In the genomic region with DNA sequence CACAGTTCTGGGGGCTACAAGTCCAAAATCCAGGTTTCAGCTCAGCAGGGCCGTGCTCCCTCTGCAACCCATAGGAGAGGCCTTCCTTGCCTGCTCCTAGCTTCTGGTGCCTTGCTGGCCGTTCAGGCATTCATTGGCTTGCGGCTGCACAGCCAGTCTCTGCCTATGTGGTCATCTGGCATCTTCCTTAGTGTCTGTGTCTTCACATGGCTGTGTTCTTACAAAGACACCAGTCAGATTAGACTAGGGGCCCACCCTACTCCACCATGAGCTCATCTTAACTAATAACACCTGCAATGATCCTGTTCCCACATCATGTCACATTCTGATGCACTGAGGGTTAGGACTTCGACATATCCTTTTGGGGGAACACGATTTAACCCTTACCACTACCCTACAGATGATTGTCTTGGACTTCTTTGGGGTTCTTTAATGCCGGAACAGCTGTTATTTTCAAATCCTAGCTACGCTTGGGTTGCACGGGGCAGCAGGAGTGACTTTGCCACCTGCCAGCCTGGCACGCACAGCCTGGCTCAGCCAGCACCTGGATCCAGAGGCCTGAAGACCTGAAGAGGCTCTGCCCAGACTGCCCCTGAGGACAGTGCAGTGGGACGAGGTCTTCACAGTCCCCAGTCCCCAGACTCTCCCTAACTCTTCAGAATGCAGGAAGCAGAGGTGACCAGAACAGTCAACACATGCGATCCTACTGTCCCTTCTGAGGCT, we compare ENCODE assay signal across 10 cellular contexts. TPM values are rescaled to one million over a fixed set of nuclear protein-coding genes. Genes with fewer than 3 reads are reported as not detected.
DNase-seq lines count a peak whose midpoint lies in the region; ATAC-seq, FAIRE-seq and TF ChIP-seq lines count a peak whose summit lies in the region.
"Had no signal": no experiment of that assay in that cellular context is flagged by ENCODE, and none has a peak within 500 bp of the region (broad histone marks: within the 10 kb centered on the region; RNA-seq: fewer than 3 reads in every experiment).

No MANE protein-coding gene starts in this region.

- H3K9ac ChIP-seq in K562 (ENCODE audit: insufficient read depth in 1 of 2, low read depth in 2 of 2, low read length in 2 of 2): peak overlapping the region in 1 of 2 experiments; percentile 88; a peak in 3 of 4 replicates

- H3K4me1 Mint-ChIP-seq in activated naive CD4-positive, alpha-beta T cell treated with anti-CD3 and anti-CD28 coated beads, Interleukin-2, amount 50 U/mL, for 24 hours: peaks cover 33% of the 10 kb centered on the region

- H3K27ac Mint-ChIP-seq in activated naive CD4-positive, alpha-beta T cell treated with anti-CD3 and anti-CD28 coated beads, Interleukin-2, amount 50 U/mL, for 24 hours: peak overlapping the region; percentile 59
- H3K27ac Mint-ChIP-seq: activated CD8-positive, alpha-beta T cell treated with anti-CD3 and anti-CD28 coated beads for 36 hours had no signal

- H3K79me2 ChIP-seq in K562 (ENCODE audit: control insufficient read depth, insufficient read depth, low read length): peaks cover 36% of the 10 kb centered on the region

- no TSS peak for BruUV-seq in K562 (replicated peaks; lab: Mats Ljungman, UMichigan)

- peaks cover 24% of the 10 kb centered on the region; the same call in 1 of the 3 replicates for H3K36me3 ChIP-seq in K562 (ENCODE audit: control insufficient read depth, insufficient read depth, low read length)
- peaks cover 0 to 40% of the 10 kb centered on the region in 2 donors for H3K36me3 ChIP-seq in left lung
- H3K36me3 ChIP-seq in transverse colon: peaks cover 0 to 15% (median under 1%) of the 10 kb centered on the region in 4 donors

- POLR2A ChIA-PET in K562 (lab: Yijun Ruan, JAX): interaction anchor here (0.6 to 17.3 kb wide), 8 partner anchors 10 to 92 kb away, joined by 3 to 1349 read pairs (median 8); a partner anchor contains a TSS

- intact Hi-C loops in K562 (cut with micrococcal nuclease) (no loop called here), left lung (cut with DNase I) (loop anchor here in 1 of 2 donors (5.0 kb wide), 1 partner anchor 92 kb away; no protein-coding TSS in a partner anchor), transverse colon (cut with DNase I; ENCODE audit: low total_unique reads) (no loop called here)

- H3K4me3 ChIP-seq in K562 (no peak overlapping the region), left lung (no peak overlapping the region), transverse colon (no peak overlapping the region)

- no peak for FAIRE-seq in K562 (lab: Jason Lieb, UNC)

- no peaks in the 10 kb centered on the region for H3K27me3 ChIP-seq in K562 (ENCODE audit: control insufficient read depth in 2 of 2, insufficient read depth in 2 of 2, low read length in 2 of 2)
- H3K27me3 ChIP-seq in left lung: no peaks in the 10 kb centered on the region
- H3K27me3 ChIP-seq in transverse colon: no peaks in the 10 kb centered on the region

- TF ChIP-seq EP300 in K562 (IDR thresholded peaks at IDR 0.05; ENCODE audit: low read length) (no peak), transverse colon (IDR thresholded peaks at IDR 0.05; ENCODE audit: low read depth) (no peak)

- TF ChIP-seq POLR2A in K562 (conservative IDR thresholded peaks at IDR 0.05): no peak
- no peak for TF ChIP-seq POLR2A in transverse colon (IDR thresholded peaks at IDR 0.05)

- DNase-seq in activated naive CD4-positive, alpha-beta T cell (lab: John Stamatoyannopoulos, UW): no peak
- DNase-seq in K562 (ENCODE audit: extremely low read depth in 1 of 4, low spot score in 3 of 4): no peak
- DNase-seq in left lung: peak; percentile 28 to 34
- peak; percentile 8 for DNase-seq in transverse colon
- no peak for DNase-seq in NCI-H345 treated with DMSO at 0.1 percent for 48 hours (lab: John Stamatoyannopoulos, UW; ENCODE audit: unreplicated experiment)
- DNase-seq: activated CD8-positive, alpha-beta T cell treated with anti-CD3 and anti-CD28 coated beads for 36 hours; NCI-H1105 had no signal

- H3K9me1 ChIP-seq in K562 (ENCODE audit: control insufficient read depth, insufficient read depth, low read length): no peaks in the 10 kb centered on the region

- H3K36me3 Mint-ChIP-seq in activated naive CD4-positive, alpha-beta T cell treated with anti-CD3 and anti-CD28 coated beads, Interleukin-2, amount 50 U/mL, for 24 hours: no peaks in the 10 kb centered on the region

- TF ChIP-seq RAD21 in K562 (CRISPR knock-in tag; conservative IDR thresholded peaks at IDR 0.05 in 1 of 2, IDR thresholded peaks at IDR 0.05 in 1 of 2): no peak

- no peaks in the 10 kb centered on the region for H3K9me3 ChIP-seq in K562 (replicated peaks; ENCODE audit: control insufficient read depth, insufficient read depth, low read depth, low read length)
- no peaks in the 10 kb centered on the region for H3K9me3 ChIP-seq in left lung
- H3K9me3 ChIP-seq in transverse colon: no peaks in the 10 kb centered on the region

- CTCF ChIA-PET in K562 (lab: Yijun Ruan, JAX; ENCODE audit: low intra/inter-chr PET ratio): no interaction called here

- ATAC-seq in K562: no peak
- ATAC-seq in left lung: no peak
- no peak for ATAC-seq in GM19351 (IDR thresholded peaks at IDR 0.05; ENCODE audit: unreplicated experiment)
- no peak for ATAC-seq in GM18909 (IDR thresholded peaks at IDR 0.05; ENCODE audit: poor library complexity, unreplicated experiment)
- ATAC-seq: activated CD8-positive, alpha-beta T cell treated with anti-CD3 and anti-CD28 coated beads for 36 hours had no signal

- H3K4me3 Mint-ChIP-seq in activated naive CD4-positive, alpha-beta T cell treated with anti-CD3 and anti-CD28 coated beads, Interleukin-2, amount 50 U/mL, for 24 hours: no peak overlapping the region

- no peaks in the 10 kb centered on the region for H3K27me3 Mint-ChIP-seq in activated naive CD4-positive, alpha-beta T cell treated with anti-CD3 and anti-CD28 coated beads, Interleukin-2, amount 50 U/mL, for 24 hours
- H3K27me3 Mint-ChIP-seq: activated CD8-positive, alpha-beta T cell treated with anti-CD3 and anti-CD28 coated beads for 36 hours had no signal

- H3K27ac ChIP-seq in K562 (ENCODE audit: extremely low read depth, low read depth, low read length) (no peak overlapping the region), left lung (no peak overlapping the region), transverse colon (peak overlapping the region in 1 of 4 donors; percentile 100)

- H4K20me1 ChIP-seq in K562 (replicated peaks; ENCODE audit: control insufficient read depth, insufficient read depth, low read length): no peaks in the 10 kb centered on the region

- H3K4me1 ChIP-seq in K562 (replicated peaks in 1 of 2; ENCODE audit: control insufficient read depth in 2 of 2, insufficient read depth in 2 of 2, low read length in 2 of 2) (peaks cover 36 to 57% of the 10 kb centered on the region in 2 experiments), left lung (peaks cover 38 to 46% of the 10 kb centered on the region in 2 donors), transverse colon (peaks cover 33 to 45% (median 42%) of the 10 kb centered on the region in 4 donors)

- in situ Hi-C loops in K562 (cut with MboI): loop anchor here (5.0 kb wide), 1 partner anchor 97 kb away; no protein-coding TSS in a partner anchor
- in situ Hi-C loops in transverse colon (cut with MboI; ENCODE audit: low pct_ligation_motif_present in 1 of 4, low pct_unique_long_range_greater_than_20kb in 1 of 4, low sequenced_read_pairs in 3 of 4): loop anchor here in 2 of 4 donors (5.0 to 10.0 kb wide), 3 partner anchors 50 to 97 kb away; no protein-coding TSS in a partner anchor

- H2AFZ ChIP-seq in K562 (ENCODE audit: low read depth, low read length): no peak overlapping the region

- TF ChIP-seq CTCF in K562 (IDR thresholded peaks at IDR 0.05 in 2 of 3, conservative IDR thresholded peaks at IDR 0.05 in 1 of 3; ENCODE audit: insufficient read depth in 2 of 3, low read depth in 1 of 3, low read length in 3 of 3) (no peak), left lung (IDR thresholded peaks at IDR 0.05) (no peak), transverse colon (IDR thresholded peaks at IDR 0.05) (no peak)

- no peak overlapping the region for H3K4me2 ChIP-seq in K562 (ENCODE audit: insufficient read depth, low read length)

- WGBS in K562 (ENCODE audit: insufficient coverage, low coverage, missing lambda C conversion rate): 78% methylated on average over 11 of the region's 11 CpGs
- WGBS in transverse colon (ENCODE audit: low coverage in 1 of 2), 2 donors: 85% methylated on average over 11 of the region's 11 CpGs; no CpG with 5 or more reads in 1 of the 2 donors

- H3K9me3 Mint-ChIP-seq in activated naive CD4-positive, alpha-beta T cell treated with anti-CD3 and anti-CD28 coated beads, Interleukin-2, amount 50 U/mL, for 24 hours: no peaks in the 10 kb centered on the region
- H3K9me3 Mint-ChIP-seq: activated CD8-positive, alpha-beta T cell treated with anti-CD3 and anti-CD28 coated beads for 36 hours had no signal

RNA-seq across cellular contexts. Expression of a gene that starts 7.7 kb away (rescaled TPM):
- 684 and 1,510 TPM in 2 replicates for total RNA-seq in K562 (2011; cell fraction: chromatin; rRNA removed; ENCODE audit: low replicate concordance)
- total RNA-seq in K562 (2011; cell fraction: nucleolus; rRNA removed): 291 and 321 TPM in 2 replicates
- total RNA-seq in K562 (2011; cell fraction: nucleoplasm; rRNA removed): 737 and 1,283 TPM in 2 replicates
- total RNA-seq in K562 (2014; rRNA removed) (15.2 and 20.1 TPM in 2 replicates), K562 (2014; rRNA removed; fragmentation: Illumina TruSeq; extraction: Trizol) (62.8 and 76.9 TPM in 2 replicates), K562 (2015; rRNA removed; fragmentation: Illumina TruSeq; extraction: Trizol) (26.3 and 31.5 TPM in 2 replicates), K562 (2021) (129 and 208 TPM in 2 replicates), left lung (1,000 to 10,000 TPM; 1,146 to 1,441 TPM), transverse colon (100 to 1,000 TPM; 370 to 782 (median 680) TPM)
- polyA plus RNA-seq in K562 (2011; rRNA removed) (56.2 and 171 TPM in 2 replicates), K562 (2014; fragmentation: Illumina TruSeq; extraction: Trizol) (137 and 146 TPM in 2 replicates), K562 (2014; fragmentation: Nextera tagmentation; extraction: Ambion mirVana) (10 to 100 TPM; 22.8 to 30.1 TPM), K562 (2014; rRNA removed) (382 and 389 TPM in 2 replicates)
- polyA plus RNA-seq in K562 (2011; cell fraction: cytosol; rRNA removed): 45.5 and 49.2 TPM in 2 replicates
- polyA plus RNA-seq in K562 (2011; cell fraction: nucleus; rRNA removed): 234 and 651 TPM in 2 replicates
- polyA plus RNA-seq in K562 (2012): 312 and 328 TPM in 2 replicates
- 92.6 and 137 TPM in 2 replicates for polyA minus RNA-seq in K562 (2011; rRNA and poly(A)+ RNA removed)
- polyA minus RNA-seq in K562 (2011; cell fraction: cytosol; rRNA and poly(A)+ RNA removed): 19.9 and 35.6 TPM in 2 replicates
- polyA minus RNA-seq in K562 (2011; cell fraction: nucleus; rRNA and poly(A)+ RNA removed): 168 and 220 TPM in 2 replicates

RNA-seq across cellular contexts. Expression of a gene that starts 28.5 kb away (rescaled TPM):
- total RNA-seq in K562 (2011; cell fraction: chromatin; rRNA removed; ENCODE audit: low replicate concordance): 28.5 and 83.6 TPM in 2 replicates
- 89.6 and 96.9 TPM in 2 replicates for total RNA-seq in K562 (2011; cell fraction: nucleolus; rRNA removed)
- 32.8 and 36.5 TPM in 2 replicates for total RNA-seq in K562 (2011; cell fraction: nucleoplasm; rRNA removed)
- 34.6 and 46.5 TPM in 2 replicates for total RNA-seq in K562 (2014; rRNA removed)
- total RNA-seq in K562 (2014; rRNA removed; fragmentation: Illumina TruSeq; extraction: Trizol): 6.2 and 8.6 TPM in 2 replicates
- 15.0 and 15.8 TPM in 2 replicates for total RNA-seq in K562 (2015; rRNA removed; fragmentation: Illumina TruSeq; extraction: Trizol)
- total RNA-seq in K562 (2021): 44.2 and 54.5 TPM in 2 replicates
- polyA plus RNA-seq in K562 (2011; rRNA removed): 16.0 and 19.9 TPM in 2 replicates
- 24.0 and 43.0 TPM in 2 replicates for polyA plus RNA-seq in K562 (2011; cell fraction: cytosol; rRNA removed)
- 25.1 and 46.6 TPM in 2 replicates for polyA plus RNA-seq in K562 (2011; cell fraction: nucleus; rRNA removed)
- polyA plus RNA-seq in K562 (2012): 21.4 and 22.5 TPM in 2 replicates
- 12.0 and 19.4 TPM in 2 replicates for polyA plus RNA-seq in K562 (2014; fragmentation: Illumina TruSeq; extraction: Trizol)
- polyA plus RNA-seq in K562 (2014; fragmentation: Nextera tagmentation; extraction: Ambion mirVana): 1 to 10 TPM; 4.5 to 5.0 TPM
- 33.4 and 41.7 TPM in 2 replicates for polyA plus RNA-seq in K562 (2014; rRNA removed)
- polyA minus RNA-seq in K562 (2011; rRNA and poly(A)+ RNA removed): 8.4 and 13.5 TPM in 2 replicates
- polyA minus RNA-seq in K562 (2011; cell fraction: cytosol; rRNA and poly(A)+ RNA removed): 21.0 and 21.1 TPM in 2 replicates
- polyA minus RNA-seq in K562 (2011; cell fraction: nucleus; rRNA and poly(A)+ RNA removed): 28.1 and 34.6 TPM in 2 replicates
- total RNA-seq in left lung: 10 to 100 TPM; 31.7 to 31.9 TPM
- 100 to 1,000 TPM in 3 of 4 donors, 10 to 100 TPM in 1; 64.3 to 164 (median 128) TPM for total RNA-seq in transverse colon

RNA-seq across cellular contexts. Expression of a gene that starts 32.5 kb away (rescaled TPM):
- total RNA-seq in K562 (2011; cell fraction: chromatin; rRNA removed; ENCODE audit: low replicate concordance): 2.5 and 2.9 TPM in 2 replicates
- 2.7 and 3.6 TPM in 2 replicates for total RNA-seq in K562 (2011; cell fraction: nucleolus; rRNA removed)
- total RNA-seq in K562 (2011; cell fraction: nucleoplasm; rRNA removed): 2.3 and 2.7 TPM in 2 replicates
- total RNA-seq in K562 (2014; rRNA removed) (0.82 and 2.3 TPM in 2 replicates), K562 (2014; rRNA removed; fragmentation: Illumina TruSeq; extraction: Trizol) (0.55 and 0.57 TPM in 2 replicates), K562 (2015; rRNA removed; fragmentation: Illumina TruSeq; extraction: Trizol) (0.40 and 0.45 TPM in 2 replicates), K562 (2021) (0.92 and 2.2 TPM in 2 replicates), left lung (1 to 10 TPM; 8.4 to 9.8 TPM), transverse colon (1 to 10 TPM; 2.2 to 5.6 (median 5.2) TPM)
- polyA plus RNA-seq in K562 (2011; rRNA removed) (0.61 and 0.81 TPM in 2 replicates), K562 (2014; fragmentation: Illumina TruSeq; extraction: Trizol) (0.51 and 0.68 TPM in 2 replicates), K562 (2014; fragmentation: Nextera tagmentation; extraction: Ambion mirVana) (under 1 TPM; 0.15 to 0.34 TPM), K562 (2014; rRNA removed) (0.93 and 1.1 TPM in 2 replicates)
- polyA plus RNA-seq in K562 (2011; cell fraction: cytosol; rRNA removed): 0.49 and 0.85 TPM in 2 replicates
- polyA plus RNA-seq in K562 (2011; cell fraction: nucleus; rRNA removed): 1.2 and 3.9 TPM in 2 replicates
- polyA plus RNA-seq in K562 (2012): 1.3 and 1.4 TPM in 2 replicates
- polyA minus RNA-seq in K562 (2011; rRNA and poly(A)+ RNA removed): 0.35 and 0.42 TPM in 2 replicates
- polyA minus RNA-seq in K562 (2011; cell fraction: cytosol; rRNA and poly(A)+ RNA removed): 0.76 and 0.91 TPM in 2 replicates
- polyA minus RNA-seq in K562 (2011; cell fraction: nucleus; rRNA and poly(A)+ RNA removed): 0.40 and 0.56 TPM in 2 replicates

Comparison
In these comparisons a context has a peak if more than half of its experiments do, and no peak if none do; other contexts are left out.
1. DNase-seq: peak in left lung (2 of 2) and transverse colon (single experiment); none in activated naive CD4-positive, alpha-beta T cell (0 of 4), K562 (0 of 4) and NCI-H345 treated with DMSO at 0.1 percent for 48 hours (single experiment).